Comparison of ENCODE assay signal across 14 cellular contexts in genomic region chr11:118062181-118062580, GRCh38. TPM values are rescaled to one million over a fixed set of nuclear protein-coding genes. Genes with fewer than 3 reads are reported as not detected.
"Had no signal": no experiment of that assay in that cellular context is flagged by ENCODE, and none has a peak within 500 bp of the region (broad histone marks: within the 10 kb centered on the region; RNA-seq: fewer than 3 reads in every experiment).

No MANE protein-coding gene starts in this region.

RNA-seq across cellular contexts. Expression of gene TMPRSS4, which starts 14.7 kb away (rescaled TPM):
- total RNA-seq: activated CD4-positive, alpha-beta T cell treated with anti-CD3 and anti-CD28 coated beads for 36 hours; activated CD4-positive, alpha-beta T cell treated with anti-CD3 and anti-CD28 coated beads, Interleukin-2, amount 10 ng/mL, durations not matched to agents 7 days and 5 days; activated naive CD4-positive, alpha-beta T cell treated with anti-CD3 and anti-CD28 coated beads for 36 hours; activated naive CD4-positive, alpha-beta T cell treated with anti-CD3 and anti-CD28 coated beads, Interleukin-2, amount 50 U/mL, for 72 hours; activated naive CD8-positive, alpha-beta T cell treated with anti-CD3 and anti-CD28 coated beads for 36 hours; activated T-helper 2 cell treated with anti-CD3 and anti-CD28 coated beads, Interferon-gamma antibody, Interleukin-2, Interleukin-4, amounts not matched to agents 10 μg/mL and 5 μg/mL and 100 μg/mL, durations not matched to agents 14 hours and 24 hours and 36 hours; astrocyte; T-helper 1 cell treated with Interleukin-12 subunit alpha and Interleukin-12 subunit beta and Interleukin-4 antibody, amounts not matched to agents 30 ng/mL and 1 ng/mL, for 36 hours; T-helper 17 cell; T-helper 2 cell treated with Interferon-gamma antibody and Interleukin-4, amounts not matched to agents 100 ng/mL and 5 ng/mL, for 36 hours had no signal

RNA-seq across cellular contexts. Expression of gene SMIM35, which starts 24.6 kb away (rescaled TPM):
- total RNA-seq: activated naive CD4-positive, alpha-beta T cell treated with anti-CD3 and anti-CD28 coated beads for 36 hours; activated naive CD4-positive, alpha-beta T cell treated with anti-CD3 and anti-CD28 coated beads, Interleukin-2, amount 50 U/mL, for 72 hours; activated naive CD8-positive, alpha-beta T cell treated with anti-CD3 and anti-CD28 coated beads for 36 hours; astrocyte; body of pancreas; breast epithelium; WTC11 had no signal
- polyA plus RNA-seq: aorta had no signal
